1 cellular context compared by ENCODE assay signal in the genomic region with DNA sequence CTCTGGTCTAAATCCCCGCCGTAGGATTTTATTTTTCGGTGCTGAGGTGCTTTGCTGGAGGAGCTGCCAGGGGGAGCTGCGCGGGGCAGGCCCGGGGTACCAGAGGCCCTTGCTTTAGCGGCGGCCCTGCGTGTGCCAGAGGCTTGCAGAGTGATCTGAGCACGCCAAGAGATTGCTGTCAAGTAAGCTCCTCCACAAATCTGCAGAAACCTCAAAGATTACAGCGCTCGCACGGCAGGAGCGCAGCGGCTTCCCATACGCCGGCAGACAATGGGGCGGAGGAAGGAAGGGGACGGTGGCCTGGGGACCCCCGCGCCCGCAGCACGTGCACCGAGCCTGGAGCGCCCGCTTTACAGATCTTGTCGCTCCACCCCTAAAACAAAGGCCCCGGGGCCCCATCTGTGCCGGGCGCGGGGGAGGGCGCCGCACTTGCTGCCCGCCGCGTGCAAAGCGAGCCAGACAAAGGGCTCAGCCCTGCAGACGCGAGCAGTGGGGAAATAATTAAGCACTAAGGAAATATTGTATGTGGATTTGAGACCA.
TF ChIP-seq lines count a peak whose summit lies in the region.

No MANE protein-coding gene starts in this region.

TF ChIP-seq in SK-N-SH treated with all-trans-retinoic acid at 6 μM for 48 hours, 23 proteins besides CTCF, POLR2A, EP300 and RAD21:
- TF ChIP-seq, protein P1, sequence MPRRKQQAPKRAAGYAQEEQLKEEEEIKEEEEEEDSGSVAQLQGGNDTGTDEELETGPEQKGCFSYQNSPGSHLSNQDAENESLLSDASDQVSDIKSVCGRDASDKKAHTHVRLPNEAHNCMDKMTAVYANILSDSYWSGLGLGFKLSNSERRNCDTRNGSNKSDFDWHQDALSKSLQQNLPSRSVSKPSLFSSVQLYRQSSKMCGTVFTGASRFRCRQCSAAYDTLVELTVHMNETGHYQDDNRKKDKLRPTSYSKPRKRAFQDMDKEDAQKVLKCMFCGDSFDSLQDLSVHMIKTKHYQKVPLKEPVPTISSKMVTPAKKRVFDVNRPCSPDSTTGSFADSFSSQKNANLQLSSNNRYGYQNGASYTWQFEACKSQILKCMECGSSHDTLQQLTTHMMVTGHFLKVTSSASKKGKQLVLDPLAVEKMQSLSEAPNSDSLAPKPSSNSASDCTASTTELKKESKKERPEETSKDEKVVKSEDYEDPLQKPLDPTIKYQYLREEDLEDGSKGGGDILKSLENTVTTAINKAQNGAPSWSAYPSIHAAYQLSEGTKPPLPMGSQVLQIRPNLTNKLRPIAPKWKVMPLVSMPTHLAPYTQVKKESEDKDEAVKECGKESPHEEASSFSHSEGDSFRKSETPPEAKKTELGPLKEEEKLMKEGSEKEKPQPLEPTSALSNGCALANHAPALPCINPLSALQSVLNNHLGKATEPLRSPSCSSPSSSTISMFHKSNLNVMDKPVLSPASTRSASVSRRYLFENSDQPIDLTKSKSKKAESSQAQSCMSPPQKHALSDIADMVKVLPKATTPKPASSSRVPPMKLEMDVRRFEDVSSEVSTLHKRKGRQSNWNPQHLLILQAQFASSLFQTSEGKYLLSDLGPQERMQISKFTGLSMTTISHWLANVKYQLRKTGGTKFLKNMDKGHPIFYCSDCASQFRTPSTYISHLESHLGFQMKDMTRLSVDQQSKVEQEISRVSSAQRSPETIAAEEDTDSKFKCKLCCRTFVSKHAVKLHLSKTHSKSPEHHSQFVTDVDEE (CRISPR knock-in tag; IDR thresholded peaks at IDR 0.05) = no peak
- TF ChIP-seq ESRRG (CRISPR knock-in tag; IDR thresholded peaks at IDR 0.05) (no peak), ARNTL (CRISPR knock-in tag; IDR thresholded peaks at IDR 0.05; ENCODE audit: borderline replicate concordance, low read depth) (no peak), ZFP30 (CRISPR knock-in tag; IDR thresholded peaks at IDR 0.05) (no peak), ZNF565 (CRISPR knock-in tag; conservative IDR thresholded peaks at IDR 0.05; ENCODE audit: low read depth) (no peak), TOX (CRISPR knock-in tag; IDR thresholded peaks at IDR 0.05; ENCODE audit: borderline replicate concordance) (no peak)
